ENCODE assay signal across 1 cellular context in genomic region chr5:168327451-168327850, GRCh38.
TF ChIP-seq lines count a peak whose summit lies in the region.

No MANE protein-coding gene starts in this region.

TF ChIP-seq in GM23338, 12 proteins besides CTCF, POLR2A, EP300 and RAD21 (continued from another document):
- TF ChIP-seq, protein P1, sequence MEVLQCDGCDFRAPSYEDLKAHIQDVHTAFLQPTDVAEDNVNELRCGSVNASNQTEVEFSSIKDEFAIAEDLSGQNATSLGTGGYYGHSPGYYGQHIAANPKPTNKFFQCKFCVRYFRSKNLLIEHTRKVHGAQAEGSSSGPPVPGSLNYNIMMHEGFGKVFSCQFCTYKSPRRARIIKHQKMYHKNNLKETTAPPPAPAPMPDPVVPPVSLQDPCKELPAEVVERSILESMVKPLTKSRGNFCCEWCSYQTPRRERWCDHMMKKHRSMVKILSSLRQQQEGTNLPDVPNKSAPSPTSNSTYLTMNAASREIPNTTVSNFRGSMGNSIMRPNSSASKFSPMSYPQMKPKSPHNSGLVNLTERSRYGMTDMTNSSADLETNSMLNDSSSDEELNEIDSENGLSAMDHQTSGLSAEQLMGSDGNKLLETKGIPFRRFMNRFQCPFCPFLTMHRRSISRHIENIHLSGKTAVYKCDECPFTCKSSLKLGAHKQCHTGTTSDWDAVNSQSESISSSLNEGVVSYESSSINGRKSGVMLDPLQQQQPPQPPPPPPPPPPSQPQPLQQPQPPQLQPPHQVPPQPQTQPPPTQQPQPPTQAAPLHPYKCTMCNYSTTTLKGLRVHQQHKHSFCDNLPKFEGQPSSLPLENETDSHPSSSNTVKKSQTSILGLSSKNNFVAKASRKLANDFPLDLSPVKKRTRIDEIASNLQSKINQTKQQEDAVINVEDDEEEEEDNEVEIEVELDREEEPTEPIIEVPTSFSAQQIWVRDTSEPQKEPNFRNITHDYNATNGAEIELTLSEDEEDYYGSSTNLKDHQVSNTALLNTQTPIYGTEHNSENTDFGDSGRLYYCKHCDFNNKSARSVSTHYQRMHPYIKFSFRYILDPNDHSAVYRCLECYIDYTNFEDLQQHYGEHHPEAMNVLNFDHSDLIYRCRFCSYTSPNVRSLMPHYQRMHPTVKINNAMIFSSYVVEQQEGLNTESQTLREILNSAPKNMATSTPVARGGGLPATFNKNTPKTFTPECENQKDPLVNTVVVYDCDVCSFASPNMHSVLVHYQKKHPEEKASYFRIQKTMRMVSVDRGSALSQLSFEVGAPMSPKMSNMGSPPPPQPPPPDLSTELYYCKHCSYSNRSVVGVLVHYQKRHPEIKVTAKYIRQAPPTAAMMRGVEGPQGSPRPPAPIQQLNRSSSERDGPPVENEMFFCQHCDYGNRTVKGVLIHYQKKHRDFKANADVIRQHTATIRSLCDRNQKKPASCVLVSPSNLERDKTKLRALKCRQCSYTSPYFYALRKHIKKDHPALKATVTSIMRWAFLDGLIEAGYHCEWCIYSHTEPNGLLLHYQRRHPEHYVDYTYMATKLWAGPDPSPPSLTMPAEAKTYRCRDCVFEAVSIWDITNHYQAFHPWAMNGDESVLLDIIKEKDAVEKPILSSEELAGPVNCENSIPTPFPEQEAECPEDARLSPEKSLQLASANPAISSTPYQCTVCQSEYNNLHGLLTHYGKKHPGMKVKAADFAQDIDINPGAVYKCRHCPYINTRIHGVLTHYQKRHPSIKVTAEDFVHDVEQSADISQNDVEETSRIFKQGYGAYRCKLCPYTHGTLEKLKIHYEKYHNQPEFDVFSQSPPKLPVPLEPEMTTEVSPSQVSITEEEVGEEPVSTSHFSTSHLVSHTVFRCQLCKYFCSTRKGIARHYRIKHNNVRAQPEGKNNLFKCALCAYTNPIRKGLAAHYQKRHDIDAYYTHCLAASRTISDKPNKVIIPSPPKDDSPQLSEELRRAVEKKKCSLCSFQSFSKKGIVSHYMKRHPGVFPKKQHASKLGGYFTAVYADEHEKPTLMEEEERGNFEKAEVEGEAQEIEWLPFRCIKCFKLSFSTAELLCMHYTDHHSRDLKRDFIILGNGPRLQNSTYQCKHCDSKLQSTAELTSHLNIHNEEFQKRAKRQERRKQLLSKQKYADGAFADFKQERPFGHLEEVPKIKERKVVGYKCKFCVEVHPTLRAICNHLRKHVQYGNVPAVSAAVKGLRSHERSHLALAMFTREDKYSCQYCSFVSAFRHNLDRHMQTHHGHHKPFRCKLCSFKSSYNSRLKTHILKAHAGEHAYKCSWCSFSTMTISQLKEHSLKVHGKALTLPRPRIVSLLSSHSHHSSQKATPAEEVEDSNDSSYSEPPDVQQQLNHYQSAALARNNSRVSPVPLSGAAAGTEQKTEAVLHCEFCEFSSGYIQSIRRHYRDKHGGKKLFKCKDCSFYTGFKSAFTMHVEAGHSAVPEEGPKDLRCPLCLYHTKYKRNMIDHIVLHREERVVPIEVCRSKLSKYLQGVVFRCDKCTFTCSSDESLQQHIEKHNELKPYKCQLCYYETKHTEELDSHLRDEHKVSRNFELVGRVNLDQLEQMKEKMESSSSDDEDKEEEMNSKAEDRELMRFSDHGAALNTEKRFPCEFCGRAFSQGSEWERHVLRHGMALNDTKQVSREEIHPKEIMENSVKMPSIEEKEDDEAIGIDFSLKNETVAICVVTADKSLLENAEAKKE (CRISPR knock-in tag; IDR thresholded peaks at IDR 0.05): no peak
- TF ChIP-seq, protein P2, sequence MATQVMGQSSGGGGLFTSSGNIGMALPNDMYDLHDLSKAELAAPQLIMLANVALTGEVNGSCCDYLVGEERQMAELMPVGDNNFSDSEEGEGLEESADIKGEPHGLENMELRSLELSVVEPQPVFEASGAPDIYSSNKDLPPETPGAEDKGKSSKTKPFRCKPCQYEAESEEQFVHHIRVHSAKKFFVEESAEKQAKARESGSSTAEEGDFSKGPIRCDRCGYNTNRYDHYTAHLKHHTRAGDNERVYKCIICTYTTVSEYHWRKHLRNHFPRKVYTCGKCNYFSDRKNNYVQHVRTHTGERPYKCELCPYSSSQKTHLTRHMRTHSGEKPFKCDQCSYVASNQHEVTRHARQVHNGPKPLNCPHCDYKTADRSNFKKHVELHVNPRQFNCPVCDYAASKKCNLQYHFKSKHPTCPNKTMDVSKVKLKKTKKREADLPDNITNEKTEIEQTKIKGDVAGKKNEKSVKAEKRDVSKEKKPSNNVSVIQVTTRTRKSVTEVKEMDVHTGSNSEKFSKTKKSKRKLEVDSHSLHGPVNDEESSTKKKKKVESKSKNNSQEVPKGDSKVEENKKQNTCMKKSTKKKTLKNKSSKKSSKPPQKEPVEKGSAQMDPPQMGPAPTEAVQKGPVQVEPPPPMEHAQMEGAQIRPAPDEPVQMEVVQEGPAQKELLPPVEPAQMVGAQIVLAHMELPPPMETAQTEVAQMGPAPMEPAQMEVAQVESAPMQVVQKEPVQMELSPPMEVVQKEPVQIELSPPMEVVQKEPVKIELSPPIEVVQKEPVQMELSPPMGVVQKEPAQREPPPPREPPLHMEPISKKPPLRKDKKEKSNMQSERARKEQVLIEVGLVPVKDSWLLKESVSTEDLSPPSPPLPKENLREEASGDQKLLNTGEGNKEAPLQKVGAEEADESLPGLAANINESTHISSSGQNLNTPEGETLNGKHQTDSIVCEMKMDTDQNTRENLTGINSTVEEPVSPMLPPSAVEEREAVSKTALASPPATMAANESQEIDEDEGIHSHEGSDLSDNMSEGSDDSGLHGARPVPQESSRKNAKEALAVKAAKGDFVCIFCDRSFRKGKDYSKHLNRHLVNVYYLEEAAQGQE (IDR thresholded peaks at IDR 0.05; ENCODE audit: unreplicated experiment): no peak
- TF ChIP-seq EZH2 (IDR thresholded peaks at IDR 0.05; ENCODE audit: low read depth, unreplicated experiment): no peak
- TF ChIP-seq ETS1 (IDR thresholded peaks at IDR 0.05): no peak
- TF ChIP-seq NANOG (IDR thresholded peaks at IDR 0.05; ENCODE audit: borderline replicate concordance): no peak
